8 cellular contexts compared by ENCODE assay signal in the genomic region with DNA sequence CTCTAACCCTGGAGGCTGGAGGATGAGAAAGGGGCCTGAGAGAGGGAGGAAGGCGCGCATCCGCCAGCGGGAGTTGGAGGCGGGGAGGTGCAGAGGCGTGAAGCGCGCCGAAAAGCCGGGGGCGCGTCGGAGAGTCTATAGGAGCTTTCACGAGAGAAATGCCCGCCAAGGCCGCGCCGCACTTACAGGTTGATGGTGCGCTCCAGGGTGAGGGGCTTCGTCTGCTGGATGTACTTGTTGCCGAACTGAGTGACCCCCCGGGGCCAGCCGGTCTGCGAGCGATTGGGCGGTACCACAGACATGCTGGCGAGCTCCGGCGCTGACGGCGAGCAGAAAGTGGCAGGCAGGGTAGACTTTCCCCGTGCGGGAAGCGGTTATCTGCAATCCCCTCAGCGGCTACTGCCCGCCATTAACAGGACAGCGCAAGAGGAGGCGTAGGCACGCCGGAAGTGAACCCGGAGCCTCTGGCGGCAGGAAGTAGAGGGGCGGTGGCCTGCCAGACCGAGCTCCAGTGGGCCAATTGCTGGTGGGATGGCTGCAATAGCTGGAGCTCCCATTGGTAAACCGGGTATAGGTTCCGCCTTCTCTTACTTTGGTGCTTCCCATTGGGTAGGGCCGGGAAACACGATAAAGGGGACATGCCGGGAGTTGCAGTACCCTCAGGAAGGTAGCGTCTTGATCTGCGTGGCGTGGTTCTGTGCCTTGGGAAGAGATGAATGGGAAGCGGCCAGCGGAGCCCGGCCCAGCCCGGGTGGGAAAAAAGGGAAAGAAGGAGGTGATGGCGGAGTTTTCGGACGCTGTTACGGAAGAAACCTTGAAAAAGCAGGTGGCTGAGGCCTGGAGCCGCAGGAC. TPM values are rescaled to one million over a fixed set of nuclear protein-coding genes. Genes with fewer than 3 reads are reported as not detected.
DNase-seq lines count a peak whose midpoint lies in the region; ATAC-seq lines count a peak whose summit lies in the region.

Gene NUDT21 (minus strand): TSS at position 432 of the 852 bp plus-strand sequence. CDS start 130 bp downstream, at position 302.
Gene OGFOD1 (plus strand): TSS at position 654 of the 852 bp plus-strand sequence. CDS start 59 bp downstream, at position 713.

- H3K36me3 ChIP-seq in rectal smooth muscle tissue (ENCODE audit: control insufficient read depth, insufficient read depth, low read length) (peaks cover 5% of the 10 kb centered on the region), aorta (ENCODE audit: control insufficient read depth in 1 of 2, insufficient read depth in 2 of 2, low read length in 1 of 2) (peaks cover 0 to under 1% of the 10 kb centered on the region in 2 donors)

- H3K9ac ChIP-seq in rectal smooth muscle tissue (ENCODE audit: low read length) = peak within 1 kb of the TSS; percentile 74

- 0% methylated on average over 61 of the region's 61 CpGs for WGBS in aorta, 2 donors

- H3K4me3 ChIP-seq in rectal smooth muscle tissue (ENCODE audit: low read length) (peak within 1 kb of the TSS; percentile 94), aorta (ENCODE audit: low read length in 2 of 2) (peak within 1 kb of the TSS; percentile 30 to 78)

- intact Hi-C loops in aorta (cut with DNase I) = no loop called here

- DNase-seq in NCI-H2081 (lab: John Stamatoyannopoulos, UW) (peak; percentile 91 to 94), T1000 (lab: John Stamatoyannopoulos, UW) (peak; percentile 85), astrocyte of the hippocampus (ENCODE audit: low read depth, low spot score) (peak; percentile 99), hepatic stellate cell (ENCODE audit: low spot score) (peak; percentile 99), aorta (peak; percentile 96 to 97)

- H3K27ac ChIP-seq in rectal smooth muscle tissue (ENCODE audit: low read depth, low read length) (peak within 1 kb of the TSS; percentile 76), aorta (ENCODE audit: low read depth in 1 of 2, low read length in 2 of 2) (peak within 1 kb of the TSS; percentile 45 to 91)

- H3K27me3 ChIP-seq in rectal smooth muscle tissue (ENCODE audit: control insufficient read depth, insufficient read depth, low read length) (no peaks in the 10 kb centered on the region), aorta (ENCODE audit: control insufficient read depth in 1 of 2, insufficient read depth in 2 of 2, low read length in 1 of 2) (no peaks in the 10 kb centered on the region)

- ATAC-seq in GM18508 (IDR thresholded peaks at IDR 0.05; ENCODE audit: insufficient read depth, unreplicated experiment) (peak; percentile 93), HG03025 (IDR thresholded peaks at IDR 0.05; ENCODE audit: low FRiP score, unreplicated experiment) (peak; percentile 96), aorta (ENCODE audit: low FRiP score) (peak; percentile 99)

- H3K4me1 ChIP-seq in rectal smooth muscle tissue (ENCODE audit: control insufficient read depth, insufficient read depth, low read length) = peaks cover 16% of the 10 kb centered on the region
- H3K4me1 ChIP-seq in aorta (ENCODE audit: control insufficient read depth in 1 of 2, insufficient read depth in 2 of 2, low read length in 2 of 2) = peaks cover 0 to 2% of the 10 kb centered on the region in 2 donors

- no peaks in the 10 kb centered on the region for H3K9me3 ChIP-seq in aorta (ENCODE audit: control insufficient read depth, low read length)

RNA-seq across cellular contexts. Expression of gene NUDT21, which starts in this region (rescaled TPM):
- 10 to 100 TPM; 72.6 to 79.3 TPM for total RNA-seq in aorta
- polyA plus RNA-seq in aorta = 10 to 100 TPM; 21.0 to 31.8 TPM

RNA-seq across cellular contexts. Expression of gene OGFOD1, which starts in this region (rescaled TPM):
- 10 to 100 TPM; 30.7 to 33.5 TPM for total RNA-seq in aorta
- 10 to 100 TPM; 18.5 to 21.0 TPM for polyA plus RNA-seq in aorta

Comparison
In these comparisons a context has a peak if more than half of its experiments do, and no peak if none do; other contexts are left out.
1. Peak in every context shown above with its lines: DNase-seq, ATAC-seq, H3K4me3 ChIP-seq and H3K27ac ChIP-seq.